In the genomic region with DNA sequence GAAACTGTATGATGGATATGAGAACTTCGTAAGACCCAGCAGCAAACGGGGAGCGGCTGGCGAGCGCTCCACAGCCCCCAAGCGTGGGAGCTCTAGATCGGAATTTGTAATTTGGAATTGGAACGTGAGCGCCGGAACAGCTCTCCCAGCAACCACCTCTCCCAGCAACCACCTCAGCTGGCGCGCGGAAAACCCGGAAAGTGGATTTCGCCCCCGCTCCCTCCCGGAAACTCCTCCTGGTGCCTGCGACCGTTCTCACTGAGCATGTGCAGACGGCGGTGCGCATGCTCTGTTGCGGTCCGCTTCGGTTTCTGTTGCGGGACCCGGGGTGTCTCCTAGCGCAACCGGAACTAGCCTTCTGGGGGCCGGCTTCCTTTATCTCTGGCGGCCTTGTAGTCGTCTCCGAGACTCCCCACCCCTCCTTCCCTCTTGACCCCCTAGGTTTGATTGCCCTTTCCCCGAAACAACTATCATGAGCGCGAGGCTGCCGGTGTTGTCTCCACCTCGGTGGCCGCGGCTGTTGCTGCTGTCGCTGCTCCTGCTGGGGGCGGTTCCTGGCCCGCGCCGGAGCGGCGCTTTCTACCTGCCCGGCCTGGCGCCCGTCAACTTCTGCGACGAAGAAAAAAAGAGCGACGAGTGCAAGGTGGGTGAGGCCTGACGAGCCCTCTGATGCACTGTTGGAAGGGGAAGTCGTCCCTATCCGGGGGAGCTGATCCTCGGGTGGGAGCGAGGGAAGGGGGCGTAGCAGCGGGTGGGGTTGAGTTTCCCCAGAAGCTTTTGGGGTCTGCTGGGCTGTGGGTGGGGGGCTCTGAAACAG, we compare ENCODE assay signal across 1 cellular context.
TF ChIP-seq lines count a peak whose summit lies in the region.

A gene with protein sequence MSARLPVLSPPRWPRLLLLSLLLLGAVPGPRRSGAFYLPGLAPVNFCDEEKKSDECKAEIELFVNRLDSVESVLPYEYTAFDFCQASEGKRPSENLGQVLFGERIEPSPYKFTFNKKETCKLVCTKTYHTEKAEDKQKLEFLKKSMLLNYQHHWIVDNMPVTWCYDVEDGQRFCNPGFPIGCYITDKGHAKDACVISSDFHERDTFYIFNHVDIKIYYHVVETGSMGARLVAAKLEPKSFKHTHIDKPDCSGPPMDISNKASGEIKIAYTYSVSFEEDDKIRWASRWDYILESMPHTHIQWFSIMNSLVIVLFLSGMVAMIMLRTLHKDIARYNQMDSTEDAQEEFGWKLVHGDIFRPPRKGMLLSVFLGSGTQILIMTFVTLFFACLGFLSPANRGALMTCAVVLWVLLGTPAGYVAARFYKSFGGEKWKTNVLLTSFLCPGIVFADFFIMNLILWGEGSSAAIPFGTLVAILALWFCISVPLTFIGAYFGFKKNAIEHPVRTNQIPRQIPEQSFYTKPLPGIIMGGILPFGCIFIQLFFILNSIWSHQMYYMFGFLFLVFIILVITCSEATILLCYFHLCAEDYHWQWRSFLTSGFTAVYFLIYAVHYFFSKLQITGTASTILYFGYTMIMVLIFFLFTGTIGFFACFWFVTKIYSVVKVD (plus strand): TSS at position 338 of the 817 bp plus-strand sequence. CDS start 135 bp downstream, at position 473.

TF ChIP-seq in K562, 482 proteins besides CTCF, POLR2A, EP300 and RAD21 (continued from another document and continues in another):
- TF ChIP-seq, protein P1, sequence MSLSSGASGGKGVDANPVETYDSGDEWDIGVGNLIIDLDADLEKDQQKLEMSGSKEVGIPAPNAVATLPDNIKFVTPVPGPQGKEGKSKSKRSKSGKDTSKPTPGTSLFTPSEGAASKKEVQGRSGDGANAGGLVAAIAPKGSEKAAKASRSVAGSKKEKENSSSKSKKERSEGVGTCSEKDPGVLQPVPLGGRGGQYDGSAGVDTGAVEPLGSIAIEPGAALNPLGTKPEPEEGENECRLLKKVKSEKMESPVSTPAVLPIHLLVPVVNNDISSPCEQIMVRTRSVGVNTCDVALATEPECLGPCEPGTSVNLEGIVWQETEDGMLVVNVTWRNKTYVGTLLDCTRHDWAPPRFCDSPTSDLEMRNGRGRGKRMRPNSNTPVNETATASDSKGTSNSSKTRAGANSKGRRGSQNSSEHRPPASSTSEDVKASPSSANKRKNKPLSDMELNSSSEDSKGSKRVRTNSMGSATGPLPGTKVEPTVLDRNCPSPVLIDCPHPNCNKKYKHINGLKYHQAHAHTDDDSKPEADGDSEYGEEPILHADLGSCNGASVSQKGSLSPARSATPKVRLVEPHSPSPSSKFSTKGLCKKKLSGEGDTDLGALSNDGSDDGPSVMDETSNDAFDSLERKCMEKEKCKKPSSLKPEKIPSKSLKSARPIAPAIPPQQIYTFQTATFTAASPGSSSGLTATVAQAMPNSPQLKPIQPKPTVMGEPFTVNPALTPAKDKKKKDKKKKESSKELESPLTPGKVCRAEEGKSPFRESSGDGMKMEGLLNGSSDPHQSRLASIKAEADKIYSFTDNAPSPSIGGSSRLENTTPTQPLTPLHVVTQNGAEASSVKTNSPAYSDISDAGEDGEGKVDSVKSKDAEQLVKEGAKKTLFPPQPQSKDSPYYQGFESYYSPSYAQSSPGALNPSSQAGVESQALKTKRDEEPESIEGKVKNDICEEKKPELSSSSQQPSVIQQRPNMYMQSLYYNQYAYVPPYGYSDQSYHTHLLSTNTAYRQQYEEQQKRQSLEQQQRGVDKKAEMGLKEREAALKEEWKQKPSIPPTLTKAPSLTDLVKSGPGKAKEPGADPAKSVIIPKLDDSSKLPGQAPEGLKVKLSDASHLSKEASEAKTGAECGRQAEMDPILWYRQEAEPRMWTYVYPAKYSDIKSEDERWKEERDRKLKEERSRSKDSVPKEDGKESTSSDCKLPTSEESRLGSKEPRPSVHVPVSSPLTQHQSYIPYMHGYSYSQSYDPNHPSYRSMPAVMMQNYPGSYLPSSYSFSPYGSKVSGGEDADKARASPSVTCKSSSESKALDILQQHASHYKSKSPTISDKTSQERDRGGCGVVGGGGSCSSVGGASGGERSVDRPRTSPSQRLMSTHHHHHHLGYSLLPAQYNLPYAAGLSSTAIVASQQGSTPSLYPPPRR (CRISPR knock-in tag; IDR thresholded peaks at IDR 0.05; ENCODE audit: borderline replicate concordance), result no peak; the same call in 1 of the 2 replicates
- TF ChIP-seq CHD1 (IDR thresholded peaks at IDR 0.05; ENCODE audit: low read length) (no peak), HMG20A (CRISPR knock-in tag; conservative IDR thresholded peaks at IDR 0.05) (no peak), CBFB (CRISPR knock-in tag; IDR thresholded peaks at IDR 0.05) (no peak), ZNF133 (CRISPR knock-in tag; IDR thresholded peaks at IDR 0.05) (no peak), ZNF584 (CRISPR knock-in tag; IDR thresholded peaks at IDR 0.05; ENCODE audit: low read depth) (no peak), RNF2 (IDR thresholded peaks at IDR 0.05) (no peak), MLLT1 (IDR thresholded peaks at IDR 0.05) (peak in 1 of 2 experiments; percentile 19; a peak in 1 of 4 replicates), ZFP1 (CRISPR knock-in tag; IDR thresholded peaks at IDR 0.05) (no peak), DMBX1 (CRISPR knock-in tag; IDR thresholded peaks at IDR 0.05; ENCODE audit: borderline replicate concordance) (no peak), PPARD (CRISPR knock-in tag; IDR thresholded peaks at IDR 0.05) (no peak), HNRNPUL1 (IDR thresholded peaks at IDR 0.05; ENCODE audit: low read length) (no peak), ETS1 (conservative IDR thresholded peaks at IDR 0.05; ENCODE audit: control insufficient read depth, low read depth, low read length) (peak; percentile 61; the same call in 1 of the 2 replicates), ZFP36 (IDR thresholded peaks at IDR 0.05; ENCODE audit: low read depth, low read length, partially characterized antibody) (no peak), ZNF347 (CRISPR knock-in tag; IDR thresholded peaks at IDR 0.05; ENCODE audit: low read depth) (no peak), SRSF3 (IDR thresholded peaks at IDR 0.05; ENCODE audit: insufficient read depth, low read length) (no peak), MECOM (CRISPR knock-in tag; IDR thresholded peaks at IDR 0.05) (no peak), ZNF3 (CRISPR knock-in tag; IDR thresholded peaks at IDR 0.05) (no peak), HINFP (tag; conservative IDR thresholded peaks at IDR 0.05; ENCODE audit: low read depth) (no peak)
- TF ChIP-seq, protein P2, sequence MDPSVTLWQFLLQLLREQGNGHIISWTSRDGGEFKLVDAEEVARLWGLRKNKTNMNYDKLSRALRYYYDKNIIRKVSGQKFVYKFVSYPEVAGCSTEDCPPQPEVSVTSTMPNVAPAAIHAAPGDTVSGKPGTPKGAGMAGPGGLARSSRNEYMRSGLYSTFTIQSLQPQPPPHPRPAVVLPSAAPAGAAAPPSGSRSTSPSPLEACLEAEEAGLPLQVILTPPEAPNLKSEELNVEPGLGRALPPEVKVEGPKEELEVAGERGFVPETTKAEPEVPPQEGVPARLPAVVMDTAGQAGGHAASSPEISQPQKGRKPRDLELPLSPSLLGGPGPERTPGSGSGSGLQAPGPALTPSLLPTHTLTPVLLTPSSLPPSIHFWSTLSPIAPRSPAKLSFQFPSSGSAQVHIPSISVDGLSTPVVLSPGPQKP (CRISPR knock-in tag; IDR thresholded peaks at IDR 0.05), result no peak
- TF ChIP-seq, protein P3, sequence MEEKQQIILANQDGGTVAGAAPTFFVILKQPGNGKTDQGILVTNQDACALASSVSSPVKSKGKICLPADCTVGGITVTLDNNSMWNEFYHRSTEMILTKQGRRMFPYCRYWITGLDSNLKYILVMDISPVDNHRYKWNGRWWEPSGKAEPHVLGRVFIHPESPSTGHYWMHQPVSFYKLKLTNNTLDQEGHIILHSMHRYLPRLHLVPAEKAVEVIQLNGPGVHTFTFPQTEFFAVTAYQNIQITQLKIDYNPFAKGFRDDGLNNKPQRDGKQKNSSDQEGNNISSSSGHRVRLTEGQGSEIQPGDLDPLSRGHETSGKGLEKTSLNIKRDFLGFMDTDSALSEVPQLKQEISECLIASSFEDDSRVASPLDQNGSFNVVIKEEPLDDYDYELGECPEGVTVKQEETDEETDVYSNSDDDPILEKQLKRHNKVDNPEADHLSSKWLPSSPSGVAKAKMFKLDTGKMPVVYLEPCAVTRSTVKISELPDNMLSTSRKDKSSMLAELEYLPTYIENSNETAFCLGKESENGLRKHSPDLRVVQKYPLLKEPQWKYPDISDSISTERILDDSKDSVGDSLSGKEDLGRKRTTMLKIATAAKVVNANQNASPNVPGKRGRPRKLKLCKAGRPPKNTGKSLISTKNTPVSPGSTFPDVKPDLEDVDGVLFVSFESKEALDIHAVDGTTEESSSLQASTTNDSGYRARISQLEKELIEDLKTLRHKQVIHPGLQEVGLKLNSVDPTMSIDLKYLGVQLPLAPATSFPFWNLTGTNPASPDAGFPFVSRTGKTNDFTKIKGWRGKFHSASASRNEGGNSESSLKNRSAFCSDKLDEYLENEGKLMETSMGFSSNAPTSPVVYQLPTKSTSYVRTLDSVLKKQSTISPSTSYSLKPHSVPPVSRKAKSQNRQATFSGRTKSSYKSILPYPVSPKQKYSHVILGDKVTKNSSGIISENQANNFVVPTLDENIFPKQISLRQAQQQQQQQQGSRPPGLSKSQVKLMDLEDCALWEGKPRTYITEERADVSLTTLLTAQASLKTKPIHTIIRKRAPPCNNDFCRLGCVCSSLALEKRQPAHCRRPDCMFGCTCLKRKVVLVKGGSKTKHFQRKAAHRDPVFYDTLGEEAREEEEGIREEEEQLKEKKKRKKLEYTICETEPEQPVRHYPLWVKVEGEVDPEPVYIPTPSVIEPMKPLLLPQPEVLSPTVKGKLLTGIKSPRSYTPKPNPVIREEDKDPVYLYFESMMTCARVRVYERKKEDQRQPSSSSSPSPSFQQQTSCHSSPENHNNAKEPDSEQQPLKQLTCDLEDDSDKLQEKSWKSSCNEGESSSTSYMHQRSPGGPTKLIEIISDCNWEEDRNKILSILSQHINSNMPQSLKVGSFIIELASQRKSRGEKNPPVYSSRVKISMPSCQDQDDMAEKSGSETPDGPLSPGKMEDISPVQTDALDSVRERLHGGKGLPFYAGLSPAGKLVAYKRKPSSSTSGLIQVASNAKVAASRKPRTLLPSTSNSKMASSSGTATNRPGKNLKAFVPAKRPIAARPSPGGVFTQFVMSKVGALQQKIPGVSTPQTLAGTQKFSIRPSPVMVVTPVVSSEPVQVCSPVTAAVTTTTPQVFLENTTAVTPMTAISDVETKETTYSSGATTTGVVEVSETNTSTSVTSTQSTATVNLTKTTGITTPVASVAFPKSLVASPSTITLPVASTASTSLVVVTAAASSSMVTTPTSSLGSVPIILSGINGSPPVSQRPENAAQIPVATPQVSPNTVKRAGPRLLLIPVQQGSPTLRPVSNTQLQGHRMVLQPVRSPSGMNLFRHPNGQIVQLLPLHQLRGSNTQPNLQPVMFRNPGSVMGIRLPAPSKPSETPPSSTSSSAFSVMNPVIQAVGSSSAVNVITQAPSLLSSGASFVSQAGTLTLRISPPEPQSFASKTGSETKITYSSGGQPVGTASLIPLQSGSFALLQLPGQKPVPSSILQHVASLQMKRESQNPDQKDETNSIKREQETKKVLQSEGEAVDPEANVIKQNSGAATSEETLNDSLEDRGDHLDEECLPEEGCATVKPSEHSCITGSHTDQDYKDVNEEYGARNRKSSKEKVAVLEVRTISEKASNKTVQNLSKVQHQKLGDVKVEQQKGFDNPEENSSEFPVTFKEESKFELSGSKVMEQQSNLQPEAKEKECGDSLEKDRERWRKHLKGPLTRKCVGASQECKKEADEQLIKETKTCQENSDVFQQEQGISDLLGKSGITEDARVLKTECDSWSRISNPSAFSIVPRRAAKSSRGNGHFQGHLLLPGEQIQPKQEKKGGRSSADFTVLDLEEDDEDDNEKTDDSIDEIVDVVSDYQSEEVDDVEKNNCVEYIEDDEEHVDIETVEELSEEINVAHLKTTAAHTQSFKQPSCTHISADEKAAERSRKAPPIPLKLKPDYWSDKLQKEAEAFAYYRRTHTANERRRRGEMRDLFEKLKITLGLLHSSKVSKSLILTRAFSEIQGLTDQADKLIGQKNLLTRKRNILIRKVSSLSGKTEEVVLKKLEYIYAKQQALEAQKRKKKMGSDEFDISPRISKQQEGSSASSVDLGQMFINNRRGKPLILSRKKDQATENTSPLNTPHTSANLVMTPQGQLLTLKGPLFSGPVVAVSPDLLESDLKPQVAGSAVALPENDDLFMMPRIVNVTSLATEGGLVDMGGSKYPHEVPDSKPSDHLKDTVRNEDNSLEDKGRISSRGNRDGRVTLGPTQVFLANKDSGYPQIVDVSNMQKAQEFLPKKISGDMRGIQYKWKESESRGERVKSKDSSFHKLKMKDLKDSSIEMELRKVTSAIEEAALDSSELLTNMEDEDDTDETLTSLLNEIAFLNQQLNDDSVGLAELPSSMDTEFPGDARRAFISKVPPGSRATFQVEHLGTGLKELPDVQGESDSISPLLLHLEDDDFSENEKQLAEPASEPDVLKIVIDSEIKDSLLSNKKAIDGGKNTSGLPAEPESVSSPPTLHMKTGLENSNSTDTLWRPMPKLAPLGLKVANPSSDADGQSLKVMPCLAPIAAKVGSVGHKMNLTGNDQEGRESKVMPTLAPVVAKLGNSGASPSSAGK (IDR thresholded peaks at IDR 0.05), result no peak
